Comparison of ENCODE assay signal across 10 cellular contexts in genomic region chr6:150059973-150060372, GRCh38. TPM values are rescaled to one million over a fixed set of nuclear protein-coding genes. Genes with fewer than 3 reads are reported as not detected.
DNase-seq lines count a peak whose midpoint lies in the region; ATAC-seq and TF ChIP-seq lines count a peak whose summit lies in the region.
"Not testable (repeated sequence)": the region's sequence is repeated elsewhere in the genome, so short reads cannot be mapped to it uniquely, and the experiment has no call there.
"Had no signal": no experiment of that assay in that cellular context is flagged by ENCODE, and none has a peak within 500 bp of the region (broad histone marks: within the 10 kb centered on the region; RNA-seq: fewer than 3 reads in every experiment).

No MANE protein-coding gene starts in this region.

- H3K27ac Mint-ChIP-seq in CD4-positive, alpha-beta T cell; activated CD8-positive, alpha-beta T cell treated with anti-CD3 and anti-CD28 coated beads, Interleukin-2, amount 10 ng/mL, durations not matched to agents 7 days and 5 days: not testable (repeated sequence)
- peak overlapping the region; percentile 75 for H3K27ac Mint-ChIP-seq in T-helper 17 cell
- H3K27ac Mint-ChIP-seq in activated naive CD8-positive, alpha-beta T cell treated with anti-CD3 and anti-CD28 coated beads, Interleukin-2, amount 10 ng/mL, durations not matched to agents 7 days and 5 days = peak overlapping the region; percentile 21
- peak overlapping the region in 1 of 2 donors; percentile 50 for H3K27ac Mint-ChIP-seq in stimulated activated naive CD8-positive, alpha-beta T cell treated with anti-CD3 and anti-CD28 coated beads, Interleukin-15, amount 100 ng/mL, for 72 hours

- H3K27ac ChIP-seq in CD4-positive, alpha-beta T cell (ENCODE audit: low read depth, low read length) = not testable (repeated sequence)

- not testable (repeated sequence) for H3K9me3 Mint-ChIP-seq in CD4-positive, alpha-beta T cell; activated CD8-positive, alpha-beta T cell treated with anti-CD3 and anti-CD28 coated beads, Interleukin-2, amount 10 ng/mL, durations not matched to agents 7 days and 5 days (ENCODE audit: insufficient read depth); activated naive CD8-positive, alpha-beta T cell treated with anti-CD3 and anti-CD28 coated beads, Interleukin-2, amount 10 ng/mL, durations not matched to agents 7 days and 5 days; stimulated activated naive CD8-positive, alpha-beta T cell treated with anti-CD3 and anti-CD28 coated beads, Interleukin-15, amount 100 ng/mL, for 72 hours

- not testable (repeated sequence) for TF ChIP-seq CTCF in CD4-positive, alpha-beta T cell (IDR thresholded peaks at IDR 0.05); mucosa of descending colon (IDR thresholded peaks at IDR 0.05)

- not testable (repeated sequence) for DNase-seq in CD4-positive, alpha-beta T cell; T-helper 17 cell; mucosa of descending colon; stimulated activated naive CD8-positive, alpha-beta T cell treated with anti-CD3 and anti-CD28 coated beads, Interleukin-15, amount 100 ng/mL, for 72 hours
- peak; percentile 53 for DNase-seq in activated CD8-positive, alpha-beta T cell treated with anti-CD3 and anti-CD28 coated beads, Interleukin-2, amount 10 ng/mL, durations not matched to agents 7 days and 5 days
- peak; percentile 44 for DNase-seq in activated naive CD8-positive, alpha-beta T cell treated with anti-CD3 and anti-CD28 coated beads, Interleukin-2, amount 10 ng/mL, durations not matched to agents 7 days and 5 days

- not testable (repeated sequence) for H3K36me3 Mint-ChIP-seq in CD4-positive, alpha-beta T cell (ENCODE audit: low read depth); T-helper 17 cell (ENCODE audit: low read depth); activated CD8-positive, alpha-beta T cell treated with anti-CD3 and anti-CD28 coated beads, Interleukin-2, amount 10 ng/mL, durations not matched to agents 7 days and 5 days (ENCODE audit: low read depth); activated naive CD8-positive, alpha-beta T cell treated with anti-CD3 and anti-CD28 coated beads, Interleukin-2, amount 10 ng/mL, durations not matched to agents 7 days and 5 days

- intact Hi-C loops in CD4-positive, alpha-beta T cell (cut with DNase I, micrococcal nuclease); mucosa of descending colon (cut with DNase I, micrococcal nuclease): not testable (repeated sequence)

- H3K4me3 Mint-ChIP-seq in CD4-positive, alpha-beta T cell; T-helper 17 cell; activated CD8-positive, alpha-beta T cell treated with anti-CD3 and anti-CD28 coated beads, Interleukin-2, amount 10 ng/mL, durations not matched to agents 7 days and 5 days; stimulated activated naive CD8-positive, alpha-beta T cell treated with anti-CD3 and anti-CD28 coated beads, Interleukin-15, amount 100 ng/mL, for 72 hours: not testable (repeated sequence)
- peak overlapping the region; percentile 16 for H3K4me3 Mint-ChIP-seq in activated naive CD8-positive, alpha-beta T cell treated with anti-CD3 and anti-CD28 coated beads, Interleukin-2, amount 10 ng/mL, durations not matched to agents 7 days and 5 days

- POLR2A ChIA-PET in CD4-positive, alpha-beta T cell (lab: Charles Lee); activated CD8-positive, alpha-beta T cell treated with anti-CD3 and anti-CD28 coated beads, Interleukin-2, amount 10 ng/mL, durations not matched to agents 7 days and 5 days (lab: Charles Lee); activated naive CD8-positive, alpha-beta T cell treated with anti-CD3 and anti-CD28 coated beads, Interleukin-2, amount 10 ng/mL, durations not matched to agents 7 days and 5 days (lab: Charles Lee): not testable (repeated sequence)

- H3K4me1 ChIP-seq in mucosa of descending colon (ENCODE audit: low read depth) = not testable (repeated sequence)

- H3K27me3 Mint-ChIP-seq in CD4-positive, alpha-beta T cell = peaks cover 48% of the 10 kb centered on the region
- peaks cover 42% of the 10 kb centered on the region for H3K27me3 Mint-ChIP-seq in T-helper 17 cell
- peaks cover 20% of the 10 kb centered on the region for H3K27me3 Mint-ChIP-seq in activated CD8-positive, alpha-beta T cell treated with anti-CD3 and anti-CD28 coated beads, Interleukin-2, amount 10 ng/mL, durations not matched to agents 7 days and 5 days (ENCODE audit: low read depth)
- H3K27me3 Mint-ChIP-seq in activated naive CD8-positive, alpha-beta T cell treated with anti-CD3 and anti-CD28 coated beads, Interleukin-2, amount 10 ng/mL, durations not matched to agents 7 days and 5 days = peaks cover 23% of the 10 kb centered on the region
- H3K27me3 Mint-ChIP-seq in stimulated activated naive CD8-positive, alpha-beta T cell treated with anti-CD3 and anti-CD28 coated beads, Interleukin-15, amount 100 ng/mL, for 72 hours = peaks cover 45% of the 10 kb centered on the region

- ATAC-seq in CD4-positive, alpha-beta T cell (ENCODE audit: poor library complexity) = peak; percentile 61
- ATAC-seq in GM19351 (IDR thresholded peaks at IDR 0.05; ENCODE audit: unreplicated experiment) (peak; percentile 79), HG03432 (IDR thresholded peaks at IDR 0.05; ENCODE audit: unreplicated experiment) (peak; percentile 72), T-helper 17 cell (peak; percentile 71), mucosa of descending colon (peak; percentile 38)
- peak; percentile 78 for ATAC-seq in activated CD8-positive, alpha-beta T cell treated with anti-CD3 and anti-CD28 coated beads, Interleukin-2, amount 10 ng/mL, durations not matched to agents 7 days and 5 days
- peak; percentile 95 for ATAC-seq in activated naive CD8-positive, alpha-beta T cell treated with anti-CD3 and anti-CD28 coated beads, Interleukin-2, amount 10 ng/mL, durations not matched to agents 7 days and 5 days (ENCODE audit: low read depth)
- ATAC-seq in stimulated activated naive CD8-positive, alpha-beta T cell treated with anti-CD3 and anti-CD28 coated beads, Interleukin-15, amount 100 ng/mL, for 72 hours = peak; percentile 82

- not testable (repeated sequence) for H3K4me3 ChIP-seq in mucosa of descending colon

- H3K9me3 ChIP-seq in CD4-positive, alpha-beta T cell (ENCODE audit: control insufficient read depth, low read length); T-helper 17 cell (ENCODE audit: control insufficient read depth, low read length, poor library complexity, severe bottlenecking); mucosa of descending colon: not testable (repeated sequence)

- not testable (repeated sequence) for H3K36me3 ChIP-seq in mucosa of descending colon (ENCODE audit: low read depth)

- CTCF ChIA-PET in CD4-positive, alpha-beta T cell (lab: Charles Lee) = interaction anchor here (1.6 kb wide), 1 partner anchor 11 kb away, joined by 7 read pairs; no protein-coding TSS in a partner anchor
- CTCF ChIA-PET in activated CD8-positive, alpha-beta T cell treated with anti-CD3 and anti-CD28 coated beads, Interleukin-2, amount 10 ng/mL, durations not matched to agents 7 days and 5 days (lab: Charles Lee) = interaction anchor here (1.1 to 2.3 kb wide), 2 partner anchors 11 to 358 kb away, joined by 4 to 8 read pairs; no protein-coding TSS in a partner anchor

- peaks cover 13% of the 10 kb centered on the region for H3K27me3 ChIP-seq in CD4-positive, alpha-beta T cell (ENCODE audit: control insufficient read depth, insufficient read depth, low read length)

- not testable (repeated sequence) for H3K4me1 Mint-ChIP-seq in CD4-positive, alpha-beta T cell (ENCODE audit: low read depth)
- peaks cover 11% of the 10 kb centered on the region for H3K4me1 Mint-ChIP-seq in T-helper 17 cell
- peaks cover 11% of the 10 kb centered on the region for H3K4me1 Mint-ChIP-seq in activated CD8-positive, alpha-beta T cell treated with anti-CD3 and anti-CD28 coated beads, Interleukin-2, amount 10 ng/mL, durations not matched to agents 7 days and 5 days (ENCODE audit: low read depth)
- H3K4me1 Mint-ChIP-seq in activated naive CD8-positive, alpha-beta T cell treated with anti-CD3 and anti-CD28 coated beads, Interleukin-2, amount 10 ng/mL, durations not matched to agents 7 days and 5 days = peaks cover 11% of the 10 kb centered on the region
- peaks cover 11% of the 10 kb centered on the region for H3K4me1 Mint-ChIP-seq in stimulated activated naive CD8-positive, alpha-beta T cell treated with anti-CD3 and anti-CD28 coated beads, Interleukin-15, amount 100 ng/mL, for 72 hours

RNA-seq across cellular contexts. Expression of gene ULBP3, which starts 8.9 kb away (rescaled TPM):
- total RNA-seq in CD4-positive, alpha-beta T cell = under 1 TPM in 1 of 2 experiments, not detected in 1; 0.44 TPM
- total RNA-seq in T-helper 17 cell (1 to 10 TPM in 1 of 2 donors, under 1 TPM in 1; 0.68 to 1.6 TPM), mucosa of descending colon (1 to 10 TPM in 2 of 3 donors, under 1 TPM in 1; 0.32 to 1.9 (median 1.9) TPM)
- 1 to 10 TPM; 1.8 to 2.9 TPM for total RNA-seq in activated CD8-positive, alpha-beta T cell treated with anti-CD3 and anti-CD28 coated beads, Interleukin-2, amount 10 ng/mL, durations not matched to agents 7 days and 5 days
- 1 to 10 TPM in 1 of 2 experiments, under 1 TPM in 1; 0.94 to 1.6 TPM for total RNA-seq in activated naive CD8-positive, alpha-beta T cell treated with anti-CD3 and anti-CD28 coated beads, Interleukin-2, amount 10 ng/mL, durations not matched to agents 7 days and 5 days

RNA-seq across cellular contexts. Expression of gene RAET1L, which starts 34.6 kb away (rescaled TPM):
- total RNA-seq in CD4-positive, alpha-beta T cell = not detected
- total RNA-seq in T-helper 17 cell (not detected), mucosa of descending colon (not detected)
- not detected for total RNA-seq in activated CD8-positive, alpha-beta T cell treated with anti-CD3 and anti-CD28 coated beads, Interleukin-2, amount 10 ng/mL, durations not matched to agents 7 days and 5 days
- total RNA-seq in activated naive CD8-positive, alpha-beta T cell treated with anti-CD3 and anti-CD28 coated beads, Interleukin-2, amount 10 ng/mL, durations not matched to agents 7 days and 5 days = not detected
- total RNA-seq: H4, Right ventricle myocardium inferior had no signal

Comparison
In these comparisons a context has a peak if more than half of its experiments do, and no peak if none do; other contexts are left out.
1. ATAC-seq: peak in every context shown above with its lines; median percentile 95 in activated naive CD8-positive, alpha-beta T cell treated with anti-CD3 and anti-CD28 coated beads, Interleukin-2, amount 10 ng/mL, durations not matched to agents 7 days and 5 days; 82 in stimulated activated naive CD8-positive, alpha-beta T cell treated with anti-CD3 and anti-CD28 coated beads, Interleukin-15, amount 100 ng/mL, for 72 hours; 79 in GM19351; 78 in activated CD8-positive, alpha-beta T cell treated with anti-CD3 and anti-CD28 coated beads, Interleukin-2, amount 10 ng/mL, durations not matched to agents 7 days and 5 days; 72 in HG03432; 71 in T-helper 17 cell; 61 in CD4-positive, alpha-beta T cell; 38 in mucosa of descending colon.